In the genomic region with DNA sequence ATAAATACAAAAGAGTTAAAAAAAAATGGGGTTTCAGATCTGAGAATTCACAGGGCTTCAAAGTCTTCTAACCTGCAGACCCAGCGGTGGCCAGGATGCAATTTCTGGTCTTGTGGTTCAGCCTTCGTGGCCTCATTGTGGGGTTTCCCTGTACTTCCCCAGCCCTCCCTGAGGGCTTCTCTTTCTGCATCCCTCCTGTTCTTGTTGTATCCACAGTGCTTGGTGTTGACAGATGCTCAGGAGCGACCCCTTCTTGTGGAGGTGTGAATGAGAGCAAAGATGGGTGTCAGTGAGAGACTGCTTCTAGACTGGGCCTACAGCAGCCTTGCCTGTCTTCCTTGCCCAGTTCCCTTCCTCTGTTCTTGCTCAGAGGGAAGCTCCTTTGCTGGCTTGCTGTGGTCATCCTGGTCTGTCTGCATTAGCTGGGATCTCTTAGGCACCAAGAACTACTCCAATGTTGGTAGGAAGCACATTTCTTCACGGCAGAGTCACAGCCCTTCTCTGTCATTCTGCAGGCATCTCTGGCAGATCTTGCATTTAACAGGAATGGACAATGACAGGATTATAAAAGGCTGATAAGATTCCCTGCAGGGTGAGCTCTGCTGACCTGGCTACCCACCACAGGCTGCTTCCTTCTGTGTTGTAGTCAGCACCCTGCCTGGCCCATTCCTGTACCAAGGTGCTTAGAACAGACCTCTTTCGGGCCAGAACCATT, we compare ENCODE assay signal across 8 cellular contexts.
DNase-seq lines count a peak whose midpoint lies in the region; ATAC-seq, FAIRE-seq and TF ChIP-seq lines count a peak whose summit lies in the region.

No MANE protein-coding gene starts in this region.

- intact Hi-C loops in spleen (cut with DNase I; ENCODE audit: low total_unique reads): no loop called here

- TF ChIP-seq POLR2A in A549 (IDR thresholded peaks at IDR 0.05; ENCODE audit: low read length) (no peak), spleen (IDR thresholded peaks at IDR 0.05) (no peak)

- DNase-seq in A549 (ENCODE audit: low read depth in 1 of 2, low spot score in 1 of 2) (peak; percentile 45 to 57), left kidney (ENCODE audit: low read depth, low spot score) (peak; percentile 46), spleen (no peak), anterior cingulate cortex (lab: John Stamatoyannopoulos, UW) (no peak)
- peak; percentile 2 to 15 for DNase-seq in activated CD4-positive, alpha-beta T cell treated with anti-CD3 and anti-CD28 coated beads, Interleukin-2, amount 50 U/mL, for 48 hours

- TF ChIP-seq CTCF in A549 (IDR thresholded peaks at IDR 0.05): 0 out of 3 replicates have a peak, but pooled peaks have one; percentile 10
- TF ChIP-seq CTCF in spleen (IDR thresholded peaks at IDR 0.05 in 8 of 11, conservative IDR thresholded peaks at IDR 0.05 in 3 of 11): no peak

- peak in 1 of 2 experiments; percentile 16; a peak in 1 of 5 replicates for TF ChIP-seq RAD21 in A549 (conservative IDR thresholded peaks at IDR 0.05 in 1 of 2, IDR thresholded peaks at IDR 0.05 in 1 of 2)

- no peak overlapping the region for H3K4me2 ChIP-seq in A549

- H3K27ac ChIP-seq in A549: no peak overlapping the region
- no peak overlapping the region for H3K27ac ChIP-seq in spleen

- CTCF ChIA-PET in A549 (lab: Yijun Ruan, JAX): interaction anchor here (0.6 to 1.6 kb wide), 6 partner anchors 12 to 260 kb away, joined by 3 to 4 read pairs (median 4); no protein-coding TSS in a partner anchor

- H3K4me1 ChIP-seq in A549: no peaks in the 10 kb centered on the region
- no peaks in the 10 kb centered on the region for H3K4me1 ChIP-seq in spleen

- no peaks in the 10 kb centered on the region for H3K36me3 ChIP-seq in spleen

- no peaks in the 10 kb centered on the region for H3K27me3 ChIP-seq in spleen (replicated peaks in 1 of 7)

- FAIRE-seq in A549 (lab: Jason Lieb, UNC): no peak

- POLR2A ChIA-PET in A549 (lab: Yijun Ruan, JAX): no interaction called here

- WGBS in A549 (ENCODE audit: missing lambda C conversion rate): 67% methylated on average over 5 of the region's 5 CpGs
- 45 to 63% (median 52%) methylated on average over 5 of the region's 5 CpGs for WGBS in spleen, 5 donors

- no peaks in the 10 kb centered on the region for H3K9me3 ChIP-seq in A549
- no peaks in the 10 kb centered on the region for H3K9me3 ChIP-seq in spleen

- no peak for TF ChIP-seq EP300 in A549 (IDR thresholded peaks at IDR 0.05)

- peak; percentile 71 to 94; a peak in 5 of 6 replicates for ATAC-seq in A549
- ATAC-seq in GM18511 (IDR thresholded peaks at IDR 0.05; ENCODE audit: unreplicated experiment): peak; percentile 67
- peak; percentile 79 for ATAC-seq in HG03460 (IDR thresholded peaks at IDR 0.05; ENCODE audit: unreplicated experiment)
- no peak for ATAC-seq in HG02763 (IDR thresholded peaks at IDR 0.05; ENCODE audit: unreplicated experiment)

- no peak overlapping the region for H3K4me3 ChIP-seq in A549
- H3K4me3 ChIP-seq in spleen: no peak overlapping the region

TF ChIP-seq in A549, 52 proteins besides CTCF, POLR2A, EP300 and RAD21:
- TF ChIP-seq BHLHE40 (IDR thresholded peaks at IDR 0.05; ENCODE audit: low read depth, low read length) (no peak), NR3C1 (IDR thresholded peaks at IDR 0.05) (no peak), HOXB13 (CRISPR knock-in tag; IDR thresholded peaks at IDR 0.05; ENCODE audit: low read depth) (no peak), HOXB5 (CRISPR knock-in tag; IDR thresholded peaks at IDR 0.05) (no peak), ZC3H11A (IDR thresholded peaks at IDR 0.05) (no peak), RFX5 (IDR thresholded peaks at IDR 0.05) (no peak), POLR2AphosphoS2 (conservative IDR thresholded peaks at IDR 0.05; ENCODE audit: low read length) (no peak), PHF8 (IDR thresholded peaks at IDR 0.05; ENCODE audit: borderline replicate concordance, low read depth) (no peak), CHD4 (IDR thresholded peaks at IDR 0.05; ENCODE audit: borderline replicate concordance) (no peak), ZSCAN20 (CRISPR knock-in tag; IDR thresholded peaks at IDR 0.05) (no peak)
- TF ChIP-seq, protein P1, sequence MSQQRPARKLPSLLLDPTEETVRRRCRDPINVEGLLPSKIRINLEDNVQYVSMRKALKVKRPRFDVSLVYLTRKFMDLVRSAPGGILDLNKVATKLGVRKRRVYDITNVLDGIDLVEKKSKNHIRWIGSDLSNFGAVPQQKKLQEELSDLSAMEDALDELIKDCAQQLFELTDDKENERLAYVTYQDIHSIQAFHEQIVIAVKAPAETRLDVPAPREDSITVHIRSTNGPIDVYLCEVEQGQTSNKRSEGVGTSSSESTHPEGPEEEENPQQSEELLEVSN (IDR thresholded peaks at IDR 0.05; ENCODE audit: borderline replicate concordance, low read depth): no peak
- TF ChIP-seq, protein P2, sequence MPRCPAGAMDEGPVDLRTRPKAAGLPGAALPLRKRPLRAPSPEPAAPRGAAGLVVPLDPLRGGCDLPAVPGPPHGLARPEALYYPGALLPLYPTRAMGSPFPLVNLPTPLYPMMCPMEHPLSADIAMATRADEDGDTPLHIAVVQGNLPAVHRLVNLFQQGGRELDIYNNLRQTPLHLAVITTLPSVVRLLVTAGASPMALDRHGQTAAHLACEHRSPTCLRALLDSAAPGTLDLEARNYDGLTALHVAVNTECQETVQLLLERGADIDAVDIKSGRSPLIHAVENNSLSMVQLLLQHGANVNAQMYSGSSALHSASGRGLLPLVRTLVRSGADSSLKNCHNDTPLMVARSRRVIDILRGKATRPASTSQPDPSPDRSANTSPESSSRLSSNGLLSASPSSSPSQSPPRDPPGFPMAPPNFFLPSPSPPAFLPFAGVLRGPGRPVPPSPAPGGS (IDR thresholded peaks at IDR 0.05): no peak
- TF ChIP-seq, protein P3, sequence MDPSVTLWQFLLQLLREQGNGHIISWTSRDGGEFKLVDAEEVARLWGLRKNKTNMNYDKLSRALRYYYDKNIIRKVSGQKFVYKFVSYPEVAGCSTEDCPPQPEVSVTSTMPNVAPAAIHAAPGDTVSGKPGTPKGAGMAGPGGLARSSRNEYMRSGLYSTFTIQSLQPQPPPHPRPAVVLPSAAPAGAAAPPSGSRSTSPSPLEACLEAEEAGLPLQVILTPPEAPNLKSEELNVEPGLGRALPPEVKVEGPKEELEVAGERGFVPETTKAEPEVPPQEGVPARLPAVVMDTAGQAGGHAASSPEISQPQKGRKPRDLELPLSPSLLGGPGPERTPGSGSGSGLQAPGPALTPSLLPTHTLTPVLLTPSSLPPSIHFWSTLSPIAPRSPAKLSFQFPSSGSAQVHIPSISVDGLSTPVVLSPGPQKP (IDR thresholded peaks at IDR 0.05; ENCODE audit: low read depth, low read length): no peak
- TF ChIP-seq, protein P4, sequence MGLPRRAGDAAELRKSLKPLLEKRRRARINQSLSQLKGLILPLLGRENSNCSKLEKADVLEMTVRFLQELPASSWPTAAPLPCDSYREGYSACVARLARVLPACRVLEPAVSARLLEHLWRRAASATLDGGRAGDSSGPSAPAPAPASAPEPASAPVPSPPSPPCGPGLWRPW (IDR thresholded peaks at IDR 0.05): no peak
- TF ChIP-seq, protein P5, sequence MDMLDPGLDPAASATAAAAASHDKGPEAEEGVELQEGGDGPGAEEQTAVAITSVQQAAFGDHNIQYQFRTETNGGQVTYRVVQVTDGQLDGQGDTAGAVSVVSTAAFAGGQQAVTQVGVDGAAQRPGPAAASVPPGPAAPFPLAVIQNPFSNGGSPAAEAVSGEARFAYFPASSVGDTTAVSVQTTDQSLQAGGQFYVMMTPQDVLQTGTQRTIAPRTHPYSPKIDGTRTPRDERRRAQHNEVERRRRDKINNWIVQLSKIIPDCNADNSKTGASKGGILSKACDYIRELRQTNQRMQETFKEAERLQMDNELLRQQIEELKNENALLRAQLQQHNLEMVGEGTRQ (IDR thresholded peaks at IDR 0.05): no peak

Comparison
In these comparisons a context has a peak if more than half of its experiments do, and no peak if none do; other contexts are left out.
1. DNase-seq: peak in A549 (2 of 2), activated CD4-positive, alpha-beta T cell treated with anti-CD3 and anti-CD28 coated beads, Interleukin-2, amount 50 U/mL, for 48 hours (2 of 2) and left kidney (single experiment); none in spleen (single experiment) and anterior cingulate cortex (0 of 58).